28 cellular contexts compared by ENCODE assay signal in genomic region chr17:27079660-27080059, GRCh38.
"Had no signal": no experiment of that assay in that cellular context is flagged by ENCODE, and none has a peak within 500 bp of the region (broad histone marks: within the 10 kb centered on the region; RNA-seq: fewer than 3 reads in every experiment).

No MANE protein-coding gene starts in this region.

- H3K36me3 ChIP-seq: colonic mucosa, esophagus muscularis mucosa, esophagus squamous epithelium, gastrocnemius medialis, gastroesophageal sphincter, heart left ventricle, heart right ventricle had no signal

- H3K4me1 ChIP-seq: colonic mucosa, esophagus muscularis mucosa, esophagus squamous epithelium, foreskin keratinocyte, gastrocnemius medialis, gastroesophageal sphincter, heart left ventricle, heart right ventricle had no signal

- H3K27me3 ChIP-seq: colonic mucosa, esophagus squamous epithelium, foreskin keratinocyte, gastrocnemius medialis had no signal

- DNase-seq: colonic mucosa; cortex of kidney; dermis blood vessel endothelial cell; dorsolateral prefrontal cortex; effector CD4-positive, alpha-beta T cell; effector CD8-positive, alpha-beta T cell; effector memory CD4-positive, alpha-beta T cell; effector memory CD8-positive, alpha-beta T cell; endodermal cell; erythroblast; esophagus squamous epithelium; foreskin fibroblast; foreskin keratinocyte; foreskin melanocyte; gastrocnemius medialis; glutamatergic neuron; head of caudate nucleus; heart left ventricle; heart right ventricle had no signal

- H3K4me3 ChIP-seq: colonic mucosa, coronary artery, dorsolateral prefrontal cortex, esophagus muscularis mucosa, esophagus squamous epithelium, gastrocnemius medialis, gastroesophageal sphincter, heart left ventricle, heart right ventricle had no signal

- H3K27ac ChIP-seq: colonic mucosa, coronary artery, dorsolateral prefrontal cortex, epithelial cell of prostate, esophagus muscularis mucosa, esophagus squamous epithelium, foreskin keratinocyte, gastrocnemius medialis, gastroesophageal sphincter, heart left ventricle, heart right ventricle had no signal

- H3K9me3 ChIP-seq: colonic mucosa, esophagus muscularis mucosa, esophagus squamous epithelium, gastrocnemius medialis, gastroesophageal sphincter, heart left ventricle, heart right ventricle had no signal

- ATAC-seq: effector memory CD8-positive, alpha-beta T cell; esophagus mucosa; foreskin keratinocyte; gastrocnemius medialis; gastroesophageal sphincter; heart left ventricle; heart right ventricle had no signal

- FAIRE-seq: colon, endometrium, endothelial cell of umbilical vein, frontal cortex had no signal
